Comparison of ENCODE assay signal across 1 cellular context in the genomic region with DNA sequence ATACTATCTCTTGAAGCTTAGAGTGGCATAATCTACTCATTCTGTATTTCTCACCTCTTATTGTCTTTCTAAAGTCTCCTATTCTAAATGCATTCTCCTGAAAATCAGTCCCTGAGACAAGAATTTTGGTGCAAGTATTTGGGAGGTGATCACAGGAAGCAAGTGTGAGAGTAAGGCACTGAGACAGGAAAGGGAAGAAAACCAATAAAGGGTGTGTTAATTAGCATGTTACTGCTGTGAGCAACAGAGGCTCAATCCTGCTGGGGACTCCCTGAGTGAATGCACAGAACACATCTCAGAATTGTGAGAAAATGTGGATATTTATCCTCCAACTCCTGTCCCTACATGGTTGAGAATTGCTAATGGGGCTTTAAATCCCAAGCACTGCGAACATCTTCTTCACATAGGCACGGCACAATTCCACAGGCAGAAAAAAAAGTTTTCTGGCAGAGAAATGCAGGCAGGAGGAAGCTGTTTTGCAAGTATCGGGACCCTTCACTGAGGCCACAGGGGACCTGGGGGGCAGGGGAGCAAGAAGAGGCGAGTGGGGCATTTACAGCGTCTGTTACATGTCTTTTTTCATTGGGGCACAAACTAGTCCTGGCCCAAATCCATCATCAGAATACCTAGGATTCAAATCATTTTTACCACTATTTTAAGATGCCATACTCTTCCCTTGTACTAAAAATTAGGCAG.
TF ChIP-seq lines count a peak whose summit lies in the region.

No MANE protein-coding gene starts in this region.

TF ChIP-seq in HepG2, 621 proteins besides CTCF, POLR2A, EP300 and RAD21:
- no peak for TF ChIP-seq TEAD3 (CRISPR knock-in tag; optimal IDR thresholded peaks at IDR 0.05; ENCODE audit: borderline replicate concordance)
- TF ChIP-seq ZKSCAN1 (IDR thresholded peaks at IDR 0.05; ENCODE audit: low read length) = no peak
- TF ChIP-seq AKAP8 (CRISPR knock-in tag; IDR thresholded peaks at IDR 0.05) = no peak
- no peak for TF ChIP-seq GABPA (IDR thresholded peaks at IDR 0.05; ENCODE audit: low read depth, low read length)
- TF ChIP-seq GABPA (CRISPR knock-in tag; IDR thresholded peaks at IDR 0.05; ENCODE audit: low read depth) = no peak
